In the genomic region with DNA sequence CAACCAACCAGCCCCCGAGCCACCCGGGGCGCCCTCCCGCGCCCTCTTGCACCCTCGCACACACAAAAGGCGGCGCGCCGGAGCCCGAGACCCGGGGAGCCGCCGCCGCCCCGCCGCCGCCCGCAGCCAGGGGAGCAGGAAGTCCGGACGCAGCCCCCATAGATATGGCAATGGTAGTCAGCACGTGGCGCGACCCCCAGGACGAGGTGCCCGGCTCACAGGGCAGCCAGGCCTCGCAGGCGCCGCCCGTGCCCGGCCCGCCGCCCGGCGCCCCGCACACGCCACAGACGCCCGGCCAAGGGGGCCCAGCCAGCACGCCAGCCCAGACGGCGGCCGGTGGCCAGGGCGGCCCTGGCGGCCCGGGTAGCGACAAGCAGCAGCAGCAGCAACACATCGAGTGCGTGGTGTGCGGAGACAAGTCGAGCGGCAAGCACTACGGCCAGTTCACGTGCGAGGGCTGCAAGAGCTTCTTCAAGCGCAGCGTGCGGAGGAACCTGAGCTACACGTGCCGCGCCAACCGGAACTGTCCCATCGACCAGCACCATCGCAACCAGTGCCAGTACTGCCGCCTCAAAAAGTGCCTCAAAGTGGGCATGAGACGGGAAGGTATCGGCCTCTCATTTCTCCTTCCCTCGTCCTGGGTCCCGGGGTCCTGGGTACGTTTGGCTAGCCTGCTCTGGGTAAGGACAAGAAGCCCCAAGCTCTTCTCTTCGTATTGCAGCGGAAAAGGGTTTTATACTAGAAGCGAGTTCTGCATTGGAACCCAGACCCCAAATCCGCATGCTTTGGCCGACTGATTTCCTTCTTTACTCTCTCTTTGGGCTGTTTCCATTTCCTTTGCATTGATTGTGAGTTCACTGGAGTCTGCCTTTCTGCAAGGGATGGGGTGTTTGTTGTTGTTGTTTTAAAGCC, we compare ENCODE assay signal across 1 cellular context.
TF ChIP-seq lines count a peak whose summit lies in the region.

No MANE protein-coding gene starts in this region.

TF ChIP-seq in K562, 482 proteins besides CTCF, POLR2A, EP300 and RAD21 (continued from another document and continues in another):
- TF ChIP-seq, protein P1, sequence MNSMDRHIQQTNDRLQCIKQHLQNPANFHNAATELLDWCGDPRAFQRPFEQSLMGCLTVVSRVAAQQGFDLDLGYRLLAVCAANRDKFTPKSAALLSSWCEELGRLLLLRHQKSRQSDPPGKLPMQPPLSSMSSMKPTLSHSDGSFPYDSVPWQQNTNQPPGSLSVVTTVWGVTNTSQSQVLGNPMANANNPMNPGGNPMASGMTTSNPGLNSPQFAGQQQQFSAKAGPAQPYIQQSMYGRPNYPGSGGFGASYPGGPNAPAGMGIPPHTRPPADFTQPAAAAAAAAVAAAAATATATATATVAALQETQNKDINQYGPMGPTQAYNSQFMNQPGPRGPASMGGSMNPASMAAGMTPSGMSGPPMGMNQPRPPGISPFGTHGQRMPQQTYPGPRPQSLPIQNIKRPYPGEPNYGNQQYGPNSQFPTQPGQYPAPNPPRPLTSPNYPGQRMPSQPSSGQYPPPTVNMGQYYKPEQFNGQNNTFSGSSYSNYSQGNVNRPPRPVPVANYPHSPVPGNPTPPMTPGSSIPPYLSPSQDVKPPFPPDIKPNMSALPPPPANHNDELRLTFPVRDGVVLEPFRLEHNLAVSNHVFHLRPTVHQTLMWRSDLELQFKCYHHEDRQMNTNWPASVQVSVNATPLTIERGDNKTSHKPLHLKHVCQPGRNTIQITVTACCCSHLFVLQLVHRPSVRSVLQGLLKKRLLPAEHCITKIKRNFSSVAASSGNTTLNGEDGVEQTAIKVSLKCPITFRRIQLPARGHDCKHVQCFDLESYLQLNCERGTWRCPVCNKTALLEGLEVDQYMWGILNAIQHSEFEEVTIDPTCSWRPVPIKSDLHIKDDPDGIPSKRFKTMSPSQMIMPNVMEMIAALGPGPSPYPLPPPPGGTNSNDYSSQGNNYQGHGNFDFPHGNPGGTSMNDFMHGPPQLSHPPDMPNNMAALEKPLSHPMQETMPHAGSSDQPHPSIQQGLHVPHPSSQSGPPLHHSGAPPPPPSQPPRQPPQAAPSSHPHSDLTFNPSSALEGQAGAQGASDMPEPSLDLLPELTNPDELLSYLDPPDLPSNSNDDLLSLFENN (IDR thresholded peaks at IDR 0.05; ENCODE audit: low read depth in 2 of 2, low read length in 2 of 2), result 0 out of 4 replicates have a peak, but pooled peaks of 1 of the 2 experiments have one; percentile 8
- TF ChIP-seq ILF3 (IDR thresholded peaks at IDR 0.05; ENCODE audit: borderline replicate concordance) (no peak), MAFG (tag; conservative IDR thresholded peaks at IDR 0.05) (no peak), MYC (IDR thresholded peaks at IDR 0.05; ENCODE audit: low read depth, low read length) (peak; percentile 76), MYC (CRISPR knock-in tag; IDR thresholded peaks at IDR 0.05; ENCODE audit: borderline replicate concordance, low read depth) (no peak; the same call in 1 of the 2 replicates), ZNF431 (CRISPR knock-in tag; IDR thresholded peaks at IDR 0.05) (no peak), TAF1 (IDR thresholded peaks at IDR 0.05; ENCODE audit: control insufficient read depth, extremely low read depth, insufficient read depth, low read length, severe bottlenecking) (peak; percentile 34), KDM5B (IDR thresholded peaks at IDR 0.05; ENCODE audit: insufficient replicate concordance, low read depth, low read length) (peak; percentile 76), ETV5 (CRISPR knock-in tag; IDR thresholded peaks at IDR 0.05; ENCODE audit: low read depth) (peak; percentile 67; the same call in 1 of the 2 replicates), HMG20B (CRISPR knock-in tag; IDR thresholded peaks at IDR 0.05) (no peak), POLR2AphosphoS5 (IDR thresholded peaks at IDR 0.05; ENCODE audit: control insufficient read depth, insufficient read depth, low read depth, low read length) (no peak), ZFP1 (CRISPR knock-in tag; IDR thresholded peaks at IDR 0.05) (no peak), TBL1XR1 (IDR thresholded peaks at IDR 0.05; ENCODE audit: low read length in 2 of 2) (no peak), POLR2AphosphoS2 (IDR thresholded peaks at IDR 0.05; ENCODE audit: low read length) (peak; percentile 20; the same call in 1 of the 2 replicates), TEAD4 (IDR thresholded peaks at IDR 0.05; ENCODE audit: low read length) (no peak), TEAD4 (CRISPR knock-in tag; IDR thresholded peaks at IDR 0.05; ENCODE audit: borderline replicate concordance) (no peak), KLF1 (tag; IDR thresholded peaks at IDR 0.05) (peak; percentile 50; the same call in 1 of the 2 replicates), PML (IDR thresholded peaks at IDR 0.05; ENCODE audit: low read length) (no peak), ZNF764 (CRISPR knock-in tag; IDR thresholded peaks at IDR 0.05; ENCODE audit: low read depth) (no peak), HNRNPH1 (optimal IDR thresholded peaks at IDR 0.05; ENCODE audit: low read depth, low read length) (no peak), ZNF699 (CRISPR knock-in tag; IDR thresholded peaks at IDR 0.05; ENCODE audit: insufficient replicate concordance) (no peak), ETV1 (tag; conservative IDR thresholded peaks at IDR 0.05; ENCODE audit: low read depth) (peak; percentile 78)
- TF ChIP-seq, protein P2, sequence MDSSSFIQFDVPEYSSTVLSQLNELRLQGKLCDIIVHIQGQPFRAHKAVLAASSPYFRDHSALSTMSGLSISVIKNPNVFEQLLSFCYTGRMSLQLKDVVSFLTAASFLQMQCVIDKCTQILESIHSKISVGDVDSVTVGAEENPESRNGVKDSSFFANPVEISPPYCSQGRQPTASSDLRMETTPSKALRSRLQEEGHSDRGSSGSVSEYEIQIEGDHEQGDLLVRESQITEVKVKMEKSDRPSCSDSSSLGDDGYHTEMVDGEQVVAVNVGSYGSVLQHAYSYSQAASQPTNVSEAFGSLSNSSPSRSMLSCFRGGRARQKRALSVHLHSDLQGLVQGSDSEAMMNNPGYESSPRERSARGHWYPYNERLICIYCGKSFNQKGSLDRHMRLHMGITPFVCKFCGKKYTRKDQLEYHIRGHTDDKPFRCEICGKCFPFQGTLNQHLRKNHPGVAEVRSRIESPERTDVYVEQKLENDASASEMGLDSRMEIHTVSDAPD (CRISPR knock-in tag; IDR thresholded peaks at IDR 0.05), result no peak
- TF ChIP-seq, protein P3, sequence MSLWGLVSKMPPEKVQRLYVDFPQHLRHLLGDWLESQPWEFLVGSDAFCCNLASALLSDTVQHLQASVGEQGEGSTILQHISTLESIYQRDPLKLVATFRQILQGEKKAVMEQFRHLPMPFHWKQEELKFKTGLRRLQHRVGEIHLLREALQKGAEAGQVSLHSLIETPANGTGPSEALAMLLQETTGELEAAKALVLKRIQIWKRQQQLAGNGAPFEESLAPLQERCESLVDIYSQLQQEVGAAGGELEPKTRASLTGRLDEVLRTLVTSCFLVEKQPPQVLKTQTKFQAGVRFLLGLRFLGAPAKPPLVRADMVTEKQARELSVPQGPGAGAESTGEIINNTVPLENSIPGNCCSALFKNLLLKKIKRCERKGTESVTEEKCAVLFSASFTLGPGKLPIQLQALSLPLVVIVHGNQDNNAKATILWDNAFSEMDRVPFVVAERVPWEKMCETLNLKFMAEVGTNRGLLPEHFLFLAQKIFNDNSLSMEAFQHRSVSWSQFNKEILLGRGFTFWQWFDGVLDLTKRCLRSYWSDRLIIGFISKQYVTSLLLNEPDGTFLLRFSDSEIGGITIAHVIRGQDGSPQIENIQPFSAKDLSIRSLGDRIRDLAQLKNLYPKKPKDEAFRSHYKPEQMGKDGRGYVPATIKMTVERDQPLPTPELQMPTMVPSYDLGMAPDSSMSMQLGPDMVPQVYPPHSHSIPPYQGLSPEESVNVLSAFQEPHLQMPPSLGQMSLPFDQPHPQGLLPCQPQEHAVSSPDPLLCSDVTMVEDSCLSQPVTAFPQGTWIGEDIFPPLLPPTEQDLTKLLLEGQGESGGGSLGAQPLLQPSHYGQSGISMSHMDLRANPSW (CRISPR knock-in tag; IDR thresholded peaks at IDR 0.05), result no peak
- TF ChIP-seq, protein P4, sequence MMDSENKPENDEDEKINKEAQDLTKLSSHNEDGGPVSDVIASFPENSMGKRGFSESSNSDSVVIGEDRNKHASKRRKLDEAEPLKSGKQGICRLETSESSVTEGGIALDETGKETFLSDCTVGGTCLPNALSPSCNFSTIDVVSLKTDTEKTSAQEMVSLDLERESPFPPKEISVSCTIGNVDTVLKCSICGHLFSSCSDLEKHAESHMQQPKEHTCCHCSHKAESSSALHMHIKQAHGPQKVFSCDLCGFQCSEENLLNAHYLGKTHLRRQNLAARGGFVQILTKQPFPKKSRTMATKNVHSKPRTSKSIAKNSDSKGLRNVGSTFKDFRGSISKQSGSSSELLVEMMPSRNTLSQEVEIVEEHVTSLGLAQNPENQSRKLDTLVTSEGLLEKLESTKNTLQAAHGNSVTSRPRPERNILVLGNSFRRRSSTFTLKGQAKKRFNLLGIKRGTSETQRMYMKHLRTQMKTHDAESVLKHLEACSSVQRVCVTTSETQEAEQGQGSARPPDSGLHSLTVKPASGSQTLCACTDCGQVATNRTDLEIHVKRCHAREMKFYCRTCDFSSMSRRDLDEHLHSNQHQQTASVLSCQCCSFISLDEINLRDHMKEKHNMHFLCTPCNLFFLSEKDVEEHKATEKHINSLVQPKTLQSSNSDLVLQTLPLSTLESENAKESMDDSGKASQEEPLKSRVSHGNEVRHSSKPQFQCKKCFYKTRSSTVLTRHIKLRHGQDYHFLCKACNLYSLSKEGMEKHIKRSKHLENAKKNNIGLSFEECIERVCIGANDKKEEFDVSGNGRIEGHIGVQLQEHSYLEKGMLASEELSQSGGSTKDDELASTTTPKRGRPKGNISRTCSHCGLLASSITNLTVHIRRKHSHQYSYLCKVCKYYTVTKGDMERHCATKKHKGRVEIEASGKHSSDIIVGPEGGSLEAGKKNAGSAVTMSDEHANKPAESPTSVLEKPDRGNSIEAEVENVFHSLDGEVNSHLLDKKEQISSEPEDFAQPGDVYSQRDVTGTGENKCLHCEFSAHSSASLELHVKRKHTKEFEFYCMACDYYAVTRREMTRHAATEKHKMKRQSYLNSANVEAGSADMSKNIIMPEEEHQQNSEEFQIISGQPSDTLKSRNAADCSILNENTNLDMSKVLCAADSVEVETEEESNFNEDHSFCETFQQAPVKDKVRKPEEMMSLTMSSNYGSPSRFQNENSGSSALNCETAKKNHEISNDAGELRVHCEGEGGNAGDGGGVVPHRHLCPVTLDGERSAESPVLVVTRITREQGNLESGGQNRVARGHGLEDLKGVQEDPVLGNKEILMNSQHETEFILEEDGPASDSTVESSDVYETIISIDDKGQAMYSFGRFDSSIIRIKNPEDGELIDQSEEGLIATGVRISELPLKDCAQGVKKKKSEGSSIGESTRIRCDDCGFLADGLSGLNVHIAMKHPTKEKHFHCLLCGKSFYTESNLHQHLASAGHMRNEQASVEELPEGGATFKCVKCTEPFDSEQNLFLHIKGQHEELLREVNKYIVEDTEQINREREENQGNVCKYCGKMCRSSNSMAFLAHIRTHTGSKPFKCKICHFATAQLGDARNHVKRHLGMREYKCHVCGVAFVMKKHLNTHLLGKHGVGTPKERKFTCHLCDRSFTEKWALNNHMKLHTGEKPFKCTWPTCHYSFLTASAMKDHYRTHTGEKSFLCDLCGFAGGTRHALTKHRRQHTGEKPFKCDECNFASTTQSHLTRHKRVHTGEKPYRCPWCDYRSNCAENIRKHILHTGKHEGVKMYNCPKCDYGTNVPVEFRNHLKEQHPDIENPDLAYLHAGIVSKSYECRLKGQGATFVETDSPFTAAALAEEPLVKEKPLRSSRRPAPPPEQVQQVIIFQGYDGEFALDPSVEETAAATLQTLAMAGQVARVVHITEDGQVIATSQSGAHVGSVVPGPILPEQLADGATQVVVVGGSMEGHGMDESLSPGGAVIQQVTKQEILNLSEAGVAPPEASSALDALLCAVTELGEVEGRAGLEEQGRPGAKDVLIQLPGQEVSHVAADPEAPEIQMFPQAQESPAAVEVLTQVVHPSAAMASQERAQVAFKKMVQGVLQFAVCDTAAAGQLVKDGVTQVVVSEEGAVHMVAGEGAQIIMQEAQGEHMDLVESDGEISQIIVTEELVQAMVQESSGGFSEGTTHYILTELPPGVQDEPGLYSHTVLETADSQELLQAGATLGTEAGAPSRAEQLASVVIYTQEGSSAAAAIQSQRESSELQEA (IDR thresholded peaks at IDR 0.05; ENCODE audit: low read depth), result no peak
- TF ChIP-seq, protein P5, sequence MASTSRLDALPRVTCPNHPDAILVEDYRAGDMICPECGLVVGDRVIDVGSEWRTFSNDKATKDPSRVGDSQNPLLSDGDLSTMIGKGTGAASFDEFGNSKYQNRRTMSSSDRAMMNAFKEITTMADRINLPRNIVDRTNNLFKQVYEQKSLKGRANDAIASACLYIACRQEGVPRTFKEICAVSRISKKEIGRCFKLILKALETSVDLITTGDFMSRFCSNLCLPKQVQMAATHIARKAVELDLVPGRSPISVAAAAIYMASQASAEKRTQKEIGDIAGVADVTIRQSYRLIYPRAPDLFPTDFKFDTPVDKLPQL (IDR thresholded peaks at IDR 0.05; ENCODE audit: extremely low read depth, insufficient read length), result no peak
- TF ChIP-seq, protein P6, sequence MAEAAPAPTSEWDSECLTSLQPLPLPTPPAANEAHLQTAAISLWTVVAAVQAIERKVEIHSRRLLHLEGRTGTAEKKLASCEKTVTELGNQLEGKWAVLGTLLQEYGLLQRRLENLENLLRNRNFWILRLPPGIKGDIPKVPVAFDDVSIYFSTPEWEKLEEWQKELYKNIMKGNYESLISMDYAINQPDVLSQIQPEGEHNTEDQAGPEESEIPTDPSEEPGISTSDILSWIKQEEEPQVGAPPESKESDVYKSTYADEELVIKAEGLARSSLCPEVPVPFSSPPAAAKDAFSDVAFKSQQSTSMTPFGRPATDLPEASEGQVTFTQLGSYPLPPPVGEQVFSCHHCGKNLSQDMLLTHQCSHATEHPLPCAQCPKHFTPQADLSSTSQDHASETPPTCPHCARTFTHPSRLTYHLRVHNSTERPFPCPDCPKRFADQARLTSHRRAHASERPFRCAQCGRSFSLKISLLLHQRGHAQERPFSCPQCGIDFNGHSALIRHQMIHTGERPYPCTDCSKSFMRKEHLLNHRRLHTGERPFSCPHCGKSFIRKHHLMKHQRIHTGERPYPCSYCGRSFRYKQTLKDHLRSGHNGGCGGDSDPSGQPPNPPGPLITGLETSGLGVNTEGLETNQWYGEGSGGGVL (CRISPR knock-in tag; IDR thresholded peaks at IDR 0.05), result no peak
- TF ChIP-seq, protein P7, sequence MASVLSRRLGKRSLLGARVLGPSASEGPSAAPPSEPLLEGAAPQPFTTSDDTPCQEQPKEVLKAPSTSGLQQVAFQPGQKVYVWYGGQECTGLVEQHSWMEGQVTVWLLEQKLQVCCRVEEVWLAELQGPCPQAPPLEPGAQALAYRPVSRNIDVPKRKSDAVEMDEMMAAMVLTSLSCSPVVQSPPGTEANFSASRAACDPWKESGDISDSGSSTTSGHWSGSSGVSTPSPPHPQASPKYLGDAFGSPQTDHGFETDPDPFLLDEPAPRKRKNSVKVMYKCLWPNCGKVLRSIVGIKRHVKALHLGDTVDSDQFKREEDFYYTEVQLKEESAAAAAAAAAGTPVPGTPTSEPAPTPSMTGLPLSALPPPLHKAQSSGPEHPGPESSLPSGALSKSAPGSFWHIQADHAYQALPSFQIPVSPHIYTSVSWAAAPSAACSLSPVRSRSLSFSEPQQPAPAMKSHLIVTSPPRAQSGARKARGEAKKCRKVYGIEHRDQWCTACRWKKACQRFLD (CRISPR knock-in tag; IDR thresholded peaks at IDR 0.05), result 0 out of 2 replicates have a peak, but pooled peaks have one; percentile 65
- TF ChIP-seq, protein P8, sequence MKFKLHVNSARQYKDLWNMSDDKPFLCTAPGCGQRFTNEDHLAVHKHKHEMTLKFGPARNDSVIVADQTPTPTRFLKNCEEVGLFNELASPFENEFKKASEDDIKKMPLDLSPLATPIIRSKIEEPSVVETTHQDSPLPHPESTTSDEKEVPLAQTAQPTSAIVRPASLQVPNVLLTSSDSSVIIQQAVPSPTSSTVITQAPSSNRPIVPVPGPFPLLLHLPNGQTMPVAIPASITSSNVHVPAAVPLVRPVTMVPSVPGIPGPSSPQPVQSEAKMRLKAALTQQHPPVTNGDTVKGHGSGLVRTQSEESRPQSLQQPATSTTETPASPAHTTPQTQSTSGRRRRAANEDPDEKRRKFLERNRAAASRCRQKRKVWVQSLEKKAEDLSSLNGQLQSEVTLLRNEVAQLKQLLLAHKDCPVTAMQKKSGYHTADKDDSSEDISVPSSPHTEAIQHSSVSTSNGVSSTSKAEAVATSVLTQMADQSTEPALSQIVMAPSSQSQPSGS (CRISPR knock-in tag; IDR thresholded peaks at IDR 0.05), result no peak
